Comparison of ENCODE assay signal across 25 cellular contexts in the genomic region with DNA sequence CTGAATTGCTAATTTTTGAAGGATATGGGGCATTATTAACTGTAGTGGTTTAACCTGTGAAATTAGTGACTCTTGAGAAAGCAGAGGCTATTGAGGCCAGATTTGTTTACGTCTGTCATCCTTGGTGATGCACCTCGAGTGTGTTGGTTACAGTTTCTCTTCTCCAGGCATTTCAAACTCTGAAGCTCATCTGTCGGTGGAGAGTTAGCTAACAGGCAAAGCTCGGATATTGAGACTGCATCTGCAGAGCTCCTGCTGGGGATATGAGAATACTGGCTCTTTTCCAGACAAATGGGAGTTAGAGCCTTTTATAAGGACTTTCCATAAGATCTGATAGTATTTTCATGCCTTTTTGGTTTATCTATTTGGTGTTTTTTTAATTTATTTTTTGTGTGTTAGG. TPM values are rescaled to one million over a fixed set of nuclear protein-coding genes. Genes with fewer than 3 reads are reported as not detected.
DNase-seq lines count a peak whose midpoint lies in the region; ATAC-seq and TF ChIP-seq lines count a peak whose summit lies in the region.
"Had no signal": no experiment of that assay in that cellular context is flagged by ENCODE, and none has a peak within 500 bp of the region (broad histone marks: within the 10 kb centered on the region; RNA-seq: fewer than 3 reads in every experiment).

No MANE protein-coding gene starts in this region.

- H3K23ac ChIP-seq in mesendoderm (ENCODE audit: low read length), result no peak overlapping the region

- peak; percentile 20 for DNase-seq in NCI-H2107 treated with DMSO at 0.1 percent for 48 hours (lab: John Stamatoyannopoulos, UW; ENCODE audit: unreplicated experiment)
- DNase-seq in NCI-H2107 (lab: John Stamatoyannopoulos, UW), result no peak
- DNase-seq in NCI-H69 (lab: John Stamatoyannopoulos, UW), result peak; percentile 43
- DNase-seq in choroid plexus epithelial cell (ENCODE audit: low read depth), result peak; percentile 91
- DNase-seq in mesendoderm, result peak; percentile 38
- no peak for DNase-seq in CD4-positive, alpha-beta T cell
- no peak for DNase-seq in activated CD4-positive, alpha-beta T cell treated with anti-CD3 and anti-CD28 coated beads, Interleukin-2, amount 10 ng/mL, durations not matched to agents 7 days and 5 days
- DNase-seq: 8988T; activated CD8-positive, alpha-beta memory T cell treated with anti-CD3 and anti-CD28 coated beads, Interleukin-2, amount 50 U/mL, for 48 hours; activated gamma-delta T cell treated with Interleukin-2 at 50 U/mL for 16 hours; AML-193; CD8-positive, alpha-beta memory T cell; colonic mucosa; DMS53; effector memory CD8-positive, alpha-beta T cell; esophagus squamous epithelium; GDM1; GOT3; KG1; naive B cell; NCI-H1436 treated with DMSO at 0.1 percent for 48 hours; NCI-H2227 treated with DMSO at 0.1 percent for 48 hours had no signal

- WGBS in mesendoderm (ENCODE audit: extremely low coverage, insufficient coverage, low lambda C conversion rate), result no CpG with 5 or more reads among the region's 4 CpGs

- H3K27me3 Mint-ChIP-seq in CD4-positive, alpha-beta T cell, result no peaks in the 10 kb centered on the region
- no peaks in the 10 kb centered on the region for H3K27me3 Mint-ChIP-seq in activated CD4-positive, alpha-beta T cell treated with anti-CD3 and anti-CD28 coated beads, Interleukin-2, amount 10 ng/mL, durations not matched to agents 7 days and 5 days
- H3K27me3 Mint-ChIP-seq: CD8-positive, alpha-beta memory T cell; effector memory CD8-positive, alpha-beta T cell; naive B cell had no signal

- no peak overlapping the region for H2BK15ac ChIP-seq in mesendoderm (replicated peaks; ENCODE audit: low read depth)

- no peaks in the 10 kb centered on the region for H3K9me3 ChIP-seq in CD4-positive, alpha-beta T cell (ENCODE audit: control insufficient read depth, low read length)
- H3K9me3 ChIP-seq: colonic mucosa, esophagus squamous epithelium, upper lobe of right lung had no signal

- H4K5ac ChIP-seq in mesendoderm (ENCODE audit: low read length), result no peak overlapping the region

- peaks cover 68% of the 10 kb centered on the region for H3K4me1 Mint-ChIP-seq in CD4-positive, alpha-beta T cell (ENCODE audit: low read depth)
- H3K4me1 Mint-ChIP-seq in activated CD4-positive, alpha-beta T cell treated with anti-CD3 and anti-CD28 coated beads, Interleukin-2, amount 10 ng/mL, durations not matched to agents 7 days and 5 days, result peaks cover 74% of the 10 kb centered on the region

- no peak overlapping the region for H3K18ac ChIP-seq in mesendoderm (ENCODE audit: low read length)

- no peak overlapping the region for H3K27ac ChIP-seq in mesendoderm (ENCODE audit: low read depth, low read length)
- H3K27ac ChIP-seq in CD4-positive, alpha-beta T cell (ENCODE audit: low read depth, low read length), result no peak overlapping the region
- H3K27ac ChIP-seq: colonic mucosa, upper lobe of right lung had no signal

- H3K4me2 ChIP-seq in mesendoderm (ENCODE audit: low read length), result no peak overlapping the region

- POLR2A ChIA-PET in CD4-positive, alpha-beta T cell (lab: Charles Lee), result no interaction called here
- POLR2A ChIA-PET in activated CD4-positive, alpha-beta T cell treated with anti-CD3 and anti-CD28 coated beads, Interleukin-2, amount 10 ng/mL, durations not matched to agents 7 days and 5 days (lab: Charles Lee), result no interaction called here

- no peaks in the 10 kb centered on the region for H3K36me3 ChIP-seq in mesendoderm (ENCODE audit: control insufficient read depth, insufficient read depth, low read length)
- H3K36me3 ChIP-seq: colonic mucosa, esophagus squamous epithelium, upper lobe of right lung had no signal

- intact Hi-C loops in CD4-positive, alpha-beta T cell (cut with DNase I, micrococcal nuclease), result loop anchor here in 1 of 2 experiments (5.0 kb wide), 1 partner anchor 1116 kb away; no protein-coding TSS in a partner anchor

- H3K79me2 ChIP-seq in mesendoderm (ENCODE audit: control insufficient read depth, insufficient read depth, low read length), result peaks cover 26% of the 10 kb centered on the region

- peaks cover 32% of the 10 kb centered on the region for H3K79me1 ChIP-seq in mesendoderm (ENCODE audit: low read length)

- no peak overlapping the region for H3K4ac ChIP-seq in mesendoderm (ENCODE audit: low read depth, low read length)

- no peaks in the 10 kb centered on the region for H3K9me3 Mint-ChIP-seq in CD4-positive, alpha-beta T cell
- no peaks in the 10 kb centered on the region for H3K9me3 Mint-ChIP-seq in activated CD4-positive, alpha-beta T cell treated with anti-CD3 and anti-CD28 coated beads, Interleukin-2, amount 10 ng/mL, durations not matched to agents 7 days and 5 days
- H3K9me3 Mint-ChIP-seq: CD8-positive, alpha-beta memory T cell; effector memory CD8-positive, alpha-beta T cell; naive B cell; WTC11 had no signal

- no peaks in the 10 kb centered on the region for H3K36me3 Mint-ChIP-seq in CD4-positive, alpha-beta T cell (ENCODE audit: low read depth)
- H3K36me3 Mint-ChIP-seq in activated CD4-positive, alpha-beta T cell treated with anti-CD3 and anti-CD28 coated beads, Interleukin-2, amount 10 ng/mL, durations not matched to agents 7 days and 5 days (ENCODE audit: low read depth), result peaks cover 2% of the 10 kb centered on the region
- H3K36me3 Mint-ChIP-seq: CD8-positive, alpha-beta memory T cell; naive B cell; WTC11 had no signal

- no peak overlapping the region for H2BK5ac ChIP-seq in mesendoderm (ENCODE audit: low read length)

- H2BK120ac ChIP-seq in mesendoderm (ENCODE audit: low read depth, low read length), result no peak overlapping the region

- no peak for ATAC-seq in CD4-positive, alpha-beta T cell (ENCODE audit: poor library complexity)
- no peak for ATAC-seq in GM21367 (IDR thresholded peaks at IDR 0.05; ENCODE audit: unreplicated experiment)
- ATAC-seq: effector memory CD8-positive, alpha-beta T cell; upper lobe of right lung; WTC11 had no signal

- H3K4me1 ChIP-seq in mesendoderm (ENCODE audit: control insufficient read depth, low read depth, low read length), result peaks cover 40% of the 10 kb centered on the region
- H3K4me1 ChIP-seq: colonic mucosa had no signal

- no peak overlapping the region for H3K27ac Mint-ChIP-seq in CD4-positive, alpha-beta T cell
- H3K27ac Mint-ChIP-seq in activated CD4-positive, alpha-beta T cell treated with anti-CD3 and anti-CD28 coated beads, Interleukin-2, amount 10 ng/mL, durations not matched to agents 7 days and 5 days, result no peak overlapping the region
- H3K27ac Mint-ChIP-seq: effector memory CD8-positive, alpha-beta T cell; WTC11 had no signal

- no peak for TF ChIP-seq CTCF in choroid plexus epithelial cell (conservative IDR thresholded peaks at IDR 0.05; ENCODE audit: low read depth, low read length)
- TF ChIP-seq CTCF in CD4-positive, alpha-beta T cell (IDR thresholded peaks at IDR 0.05), result no peak

- CTCF ChIA-PET in CD4-positive, alpha-beta T cell (lab: Charles Lee), result interaction anchor here (1.0 kb wide), 1 partner anchor 305 kb away, joined by 4 read pairs; the partner anchor contains the start of gene SOCS1
- CTCF ChIA-PET in activated CD4-positive, alpha-beta T cell treated with anti-CD3 and anti-CD28 coated beads, Interleukin-2, amount 10 ng/mL, durations not matched to agents 7 days and 5 days (lab: Charles Lee), result interaction anchor here (0.5 to 4.6 kb wide), 6 partner anchors 11 to 971 kb away, joined by 3 to 43 read pairs (median 6); partner anchors contain the start of gene ZC3H7A

- H3K4me3 Mint-ChIP-seq in CD4-positive, alpha-beta T cell, result no peak overlapping the region
- no peak overlapping the region for H3K4me3 Mint-ChIP-seq in activated CD4-positive, alpha-beta T cell treated with anti-CD3 and anti-CD28 coated beads, Interleukin-2, amount 10 ng/mL, durations not matched to agents 7 days and 5 days
- H3K4me3 Mint-ChIP-seq: CD8-positive, alpha-beta memory T cell; effector memory CD8-positive, alpha-beta T cell; WTC11 had no signal

- no peak overlapping the region for H3K56ac ChIP-seq in mesendoderm (ENCODE audit: low read length)

- no peak overlapping the region for H3K9ac ChIP-seq in mesendoderm (ENCODE audit: low read length)

- no peaks in the 10 kb centered on the region for H3K27me3 ChIP-seq in mesendoderm (ENCODE audit: insufficient read depth, low read length, poor library complexity)
- H3K27me3 ChIP-seq in CD4-positive, alpha-beta T cell (ENCODE audit: control insufficient read depth, insufficient read depth, low read length), result no peaks in the 10 kb centered on the region
- H3K27me3 ChIP-seq: colonic mucosa, esophagus squamous epithelium, upper lobe of right lung had no signal

- H2AK5ac ChIP-seq in mesendoderm (ENCODE audit: low read length), result no peak overlapping the region

- no peak overlapping the region for H3K4me3 ChIP-seq in choroid plexus epithelial cell (ENCODE audit: low read depth, low read length)
- H3K4me3 ChIP-seq in mesendoderm (ENCODE audit: low read length), result no peak overlapping the region
- H3K4me3 ChIP-seq: colonic mucosa, esophagus squamous epithelium, upper lobe of right lung had no signal

- no peak overlapping the region for H4K8ac ChIP-seq in mesendoderm (ENCODE audit: low read depth, low read length)

RNA-seq across cellular contexts. Expression of gene CLEC16A, which starts 6.7 kb away (rescaled TPM):
- 13.1 TPM for polyA plus RNA-seq in mesendoderm (2013, experiment 1 of 2)
- 13.2 TPM for polyA plus RNA-seq in mesendoderm (2013, experiment 2 of 2)
- total RNA-seq in CD4-positive, alpha-beta T cell, result 10 to 100 TPM; 21.7 to 22.7 TPM
- total RNA-seq in activated CD4-positive, alpha-beta T cell treated with anti-CD3 and anti-CD28 coated beads, Interleukin-2, amount 10 ng/mL, durations not matched to agents 7 days and 5 days, result 10 to 100 TPM; 30.9 to 35.1 TPM

RNA-seq across cellular contexts. Expression of gene DEXI, which starts 8.7 kb away (rescaled TPM):
- 19.9 TPM for polyA plus RNA-seq in mesendoderm (2013, experiment 1 of 2)
- polyA plus RNA-seq in mesendoderm (2013, experiment 2 of 2), result 18.6 TPM
- total RNA-seq in CD4-positive, alpha-beta T cell, result 1 to 10 TPM; 5.8 to 7.2 TPM
- 10 to 100 TPM; 29.2 to 36.9 TPM for total RNA-seq in activated CD4-positive, alpha-beta T cell treated with anti-CD3 and anti-CD28 coated beads, Interleukin-2, amount 10 ng/mL, durations not matched to agents 7 days and 5 days

Comparison
In these comparisons a context has a peak if more than half of its experiments do, and no peak if none do; other contexts are left out.
1. DNase-seq: peak in NCI-H2107 treated with DMSO at 0.1 percent for 48 hours (single experiment), NCI-H69 (single experiment), choroid plexus epithelial cell (single experiment) and mesendoderm (single experiment); none in NCI-H2107 (single experiment), CD4-positive, alpha-beta T cell (0 of 10) and activated CD4-positive, alpha-beta T cell treated with anti-CD3 and anti-CD28 coated beads, Interleukin-2, amount 10 ng/mL, durations not matched to agents 7 days and 5 days (single experiment).